In the genomic region with DNA sequence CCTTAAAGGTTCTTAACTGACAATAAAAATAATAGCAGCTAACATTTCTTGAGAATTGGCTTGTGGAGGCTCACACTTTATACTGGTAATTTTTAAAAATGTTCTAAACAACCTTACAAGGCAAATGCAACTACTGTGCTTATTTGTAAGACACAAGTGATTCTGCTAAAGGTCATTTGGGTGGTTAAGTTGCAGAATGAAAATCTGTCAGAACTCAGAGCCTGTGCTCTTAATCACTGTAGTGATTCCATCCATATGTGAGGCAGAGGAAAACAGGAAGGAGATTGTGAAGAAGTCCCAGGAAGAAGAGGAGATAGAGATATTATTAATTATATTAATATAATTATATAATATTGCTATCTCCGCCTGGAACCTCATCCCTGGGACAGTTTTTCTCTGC, we compare ENCODE assay signal across 22 cellular contexts. TPM values are rescaled to one million over a fixed set of nuclear protein-coding genes. Genes with fewer than 3 reads are reported as not detected.
DNase-seq lines count a peak whose midpoint lies in the region; ATAC-seq and TF ChIP-seq lines count a peak whose summit lies in the region.
"Had no signal": no experiment of that assay in that cellular context is flagged by ENCODE, and none has a peak within 500 bp of the region (broad histone marks: within the 10 kb centered on the region; RNA-seq: fewer than 3 reads in every experiment).

No MANE protein-coding gene starts in this region.

- no peak overlapping the region for H3K4me3 ChIP-seq in heart left ventricle
- H3K4me3 ChIP-seq in heart right ventricle: no peak overlapping the region
- H3K4me3 ChIP-seq in spleen: no peak overlapping the region
- H3K4me3 ChIP-seq in coronary artery: no peak overlapping the region
- H3K4me3 ChIP-seq: adrenal gland, BLaER1, cardiac muscle cell, upper lobe of left lung had no signal

- TF ChIP-seq CTCF in heart left ventricle (IDR thresholded peaks at IDR 0.05): no peak
- TF ChIP-seq CTCF in heart right ventricle (IDR thresholded peaks at IDR 0.05): no peak
- no peak for TF ChIP-seq CTCF in spleen (IDR thresholded peaks at IDR 0.05 in 8 of 11, conservative IDR thresholded peaks at IDR 0.05 in 3 of 11)
- no peak for TF ChIP-seq CTCF in coronary artery (IDR thresholded peaks at IDR 0.05)

- H3K36me3 ChIP-seq in heart left ventricle (no peaks in the 10 kb centered on the region), heart right ventricle (no peaks in the 10 kb centered on the region), spleen (no peaks in the 10 kb centered on the region)
- H3K36me3 ChIP-seq: adrenal gland, BLaER1, cardiac muscle cell, upper lobe of left lung had no signal

- 85 to 95% (median 89%) methylated on average over 1 of the region's 1 CpG for WGBS in heart left ventricle, 4 donors
- 90 to 100% methylated on average over 1 of the region's 1 CpG for WGBS in heart right ventricle, 2 donors
- 88 to 100% (median 96%) methylated on average over 1 of the region's 1 CpG for WGBS in spleen, 5 donors

- DNase-seq in heart left ventricle: no peak
- no peak for DNase-seq in heart right ventricle
- DNase-seq in amniotic epithelial cell (ENCODE audit: low read depth): peak; percentile 37
- DNase-seq in iris pigment epithelial cell (ENCODE audit: low read depth): peak; percentile 32
- DNase-seq in spleen: no peak
- DNase-seq in NCI-H187 treated with DMSO at 0.1 percent for 48 hours (lab: John Stamatoyannopoulos, UW): no peak
- DNase-seq in coronary artery (ENCODE audit: low spot score): no peak
- DNase-seq: activated B cell treated with CpG ODN at 0.5 μM for 24 hours; activated CD4-positive, alpha-beta memory T cell treated with anti-CD3 and anti-CD28 coated beads for 36 hours; activated gamma-delta T cell; adrenal gland; COR-L47; DMS79 treated with DMSO at 0.1 percent for 48 hours; NCI-H1436 treated with DMSO at 0.1 percent for 48 hours; NCI-H748 treated with DMSO at 0.1 percent for 48 hours; occipital lobe; right cardiac atrium; RPMI8226 had no signal

- ATAC-seq in heart left ventricle (no peak), heart right ventricle (no peak), HG03025 (IDR thresholded peaks at IDR 0.05; ENCODE audit: low FRiP score, unreplicated experiment) (no peak)
- ATAC-seq: right cardiac atrium had no signal

- intact Hi-C loops in heart left ventricle (cut with DNase I): loop anchor here in 1 of 10 donors (5.0 kb wide), 1 partner anchor 36 kb away; no protein-coding TSS in a partner anchor
- intact Hi-C loops in heart right ventricle (cut with DNase I): no loop called here
- intact Hi-C loops in spleen (cut with DNase I; ENCODE audit: low total_unique reads): no loop called here

- H3K9me3 ChIP-seq in heart left ventricle (no peaks in the 10 kb centered on the region), heart right ventricle (no peaks in the 10 kb centered on the region), spleen (no peaks in the 10 kb centered on the region)
- H3K9me3 ChIP-seq: adrenal gland, BLaER1, upper lobe of left lung had no signal

- H3K4me1 ChIP-seq in heart left ventricle: peaks cover 0 to 37% (median 18%) of the 10 kb centered on the region in 12 donors
- H3K4me1 ChIP-seq in heart right ventricle: peaks cover 0 to 51% (median 18%) of the 10 kb centered on the region in 9 donors
- peaks cover 0 to 58% (median 21%) of the 10 kb centered on the region in 6 donors for H3K4me1 ChIP-seq in spleen

- H3K27me3 ChIP-seq in heart left ventricle: no peaks in the 10 kb centered on the region
- H3K27me3 ChIP-seq in heart right ventricle: no peaks in the 10 kb centered on the region
- no peaks in the 10 kb centered on the region for H3K27me3 ChIP-seq in spleen (replicated peaks in 1 of 7)
- H3K27me3 ChIP-seq: adrenal gland, BLaER1, cardiac muscle cell, upper lobe of left lung had no signal

- no peak for TF ChIP-seq POLR2A in heart left ventricle (IDR thresholded peaks at IDR 0.05)
- no peak for TF ChIP-seq POLR2A in spleen (IDR thresholded peaks at IDR 0.05)

- H3K27ac ChIP-seq in heart left ventricle (peak overlapping the region in 7 of 12 donors; percentile 15 to 50 (median 29)), heart right ventricle (peak overlapping the region in 4 of 10 donors; percentile 7 to 54 (median 27)), spleen (peak overlapping the region in 6 of 8 donors; percentile 9 to 45 (median 22)), coronary artery (peak overlapping the region in 1 of 2 donors; percentile 3)
- H3K27ac ChIP-seq: BLaER1, cardiac muscle cell, upper lobe of left lung had no signal

RNA-seq across cellular contexts. Expression of gene RRAS2, which starts 59.0 kb away (rescaled TPM):
- total RNA-seq in heart left ventricle (100 to 1,000 TPM in 1 of 9 donors, 10 to 100 TPM in 8; 25.1 to 111 (median 61.8) TPM), heart right ventricle (100 to 1,000 TPM in 1 of 10 donors, 10 to 100 TPM in 9; 21.8 to 142 (median 52.9) TPM), spleen (10 to 100 TPM; 28.8 to 45.8 (median 42.0) TPM)
- polyA plus RNA-seq in heart left ventricle (10 to 100 TPM; 36.4 to 52.4 TPM), heart right ventricle (10 to 100 TPM; 20.8 to 26.0 TPM), spleen (10 to 100 TPM; 23.7 to 31.2 (median 27.9) TPM)

Comparison
In these comparisons a context has a peak if more than half of its experiments do, and no peak if none do; other contexts are left out.
1. DNase-seq: peak in amniotic epithelial cell (single experiment) and iris pigment epithelial cell (single experiment); none in heart left ventricle (0 of 5), heart right ventricle (0 of 2), spleen (single experiment), NCI-H187 treated with DMSO at 0.1 percent for 48 hours (single experiment) and coronary artery (single experiment).